In genomic region chr5:97224112-97224750, GRCh38 we compare ENCODE assay signal across 1 cellular context.
TF ChIP-seq lines count a peak whose summit lies in the region.

No MANE protein-coding gene starts in this region.

TF ChIP-seq in IMR-90, 13 proteins besides CTCF, POLR2A, EP300 and RAD21 (continued from another document):
- TF ChIP-seq ELK1 (IDR thresholded peaks at IDR 0.05; ENCODE audit: borderline replicate concordance, low read depth, low read length) (no peak), RCOR1 (IDR thresholded peaks at IDR 0.05; ENCODE audit: insufficient replicate concordance, low read length) (no peak)
TF ChIP-seq in IMR-90: peak in this region for 1.
